10 cellular contexts compared by ENCODE assay signal in the genomic region with DNA sequence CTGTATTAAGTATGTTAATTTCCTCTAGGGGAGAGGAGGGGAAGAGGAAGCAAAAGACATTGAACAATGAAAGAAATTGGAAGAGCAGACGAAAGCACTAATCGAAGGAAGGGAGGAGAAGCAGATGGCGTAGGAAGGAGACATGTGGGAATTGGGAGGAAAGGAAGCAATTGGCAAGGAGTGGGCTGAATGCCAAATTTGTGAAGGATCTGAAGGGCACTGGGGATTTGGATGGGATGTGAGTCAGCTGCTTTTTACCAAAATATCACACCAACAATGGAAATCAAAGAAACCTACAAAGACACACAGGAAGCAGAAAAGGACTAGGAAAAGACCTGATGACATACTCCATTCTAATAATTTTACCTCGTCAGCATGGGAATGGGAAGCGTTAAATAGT.
DNase-seq lines count a peak whose midpoint lies in the region; ATAC-seq and TF ChIP-seq lines count a peak whose summit lies in the region.
"Had no signal": no experiment of that assay in that cellular context is flagged by ENCODE, and none has a peak within 500 bp of the region (broad histone marks: within the 10 kb centered on the region; RNA-seq: fewer than 3 reads in every experiment).

No MANE protein-coding gene starts in this region.

- no peaks in the 10 kb centered on the region for H3K27me3 ChIP-seq in IMR-90 (ENCODE audit: control insufficient read depth, insufficient read depth, low read length)
- H3K27me3 ChIP-seq in adrenal gland = no peaks in the 10 kb centered on the region
- H3K27me3 ChIP-seq in right cardiac atrium (ENCODE audit: control insufficient read depth, insufficient read depth) = no peaks in the 10 kb centered on the region
- H3K27me3 ChIP-seq in left lung = no peaks in the 10 kb centered on the region

- no peaks in the 10 kb centered on the region for H3K36me3 ChIP-seq in IMR-90 (ENCODE audit: control insufficient read depth, insufficient read depth, low read length)
- no peaks in the 10 kb centered on the region for H3K36me3 ChIP-seq in adrenal gland (replicated peaks in 1 of 2)
- no peaks in the 10 kb centered on the region for H3K36me3 ChIP-seq in left lung

- H3K9ac ChIP-seq in IMR-90 (ENCODE audit: low read depth, low read length) = no peak overlapping the region

- H2BK5ac ChIP-seq in IMR-90 (ENCODE audit: low read depth, low read length, poor library complexity, severe bottlenecking) = no peak overlapping the region

- peak overlapping the region; percentile 51; the same call in 1 of the 2 replicates for H3K23ac ChIP-seq in IMR-90 (ENCODE audit: low read depth, low read length)

- no peak overlapping the region for H2AFZ ChIP-seq in IMR-90 (replicated peaks; ENCODE audit: low read length, poor library complexity)

- H2BK15ac ChIP-seq in IMR-90 (ENCODE audit: low read depth, low read length) = no peak overlapping the region; the same call in 2 of the 3 replicates

- H3K56ac ChIP-seq in IMR-90 (ENCODE audit: extremely low read depth, insufficient read depth, low read length) = no peak overlapping the region

- H3K4me3 ChIP-seq in IMR-90 (ENCODE audit: insufficient read depth, low read depth, low read length) (no peak overlapping the region), adrenal gland (no peak overlapping the region), right cardiac atrium (ENCODE audit: low read length) (no peak overlapping the region), left lung (no peak overlapping the region)
- H3K4me3 ChIP-seq: skin epidermis had no signal

- H4K5ac ChIP-seq in IMR-90 (ENCODE audit: low read depth, low read length) = no peak overlapping the region

- CTCF ChIA-PET in IMR-90 (lab: Yijun Ruan, JAX) = interaction anchor here (0.6 kb wide), 1 partner anchor 16 kb away, joined by 3 read pairs; no protein-coding TSS in a partner anchor

- H2AK9ac ChIP-seq in IMR-90 (replicated peaks; ENCODE audit: low read depth, low read length, poor library complexity) = no peak overlapping the region

- H2BK20ac ChIP-seq in IMR-90 (ENCODE audit: low read depth, low read length) = no peak overlapping the region

- DNase-seq in AG08395 (ENCODE audit: low spot score) (peak; percentile 2), IMR-90 (no peak), adrenal gland (peak in 5 of 7 donors; percentile 14 to 32 (median 31)), right cardiac atrium (no peak), globus pallidus (ENCODE audit: low spot score) (no peak), left lung (no peak), NCI-H1048 (lab: John Stamatoyannopoulos, UW) (no peak)
- DNase-seq: NCI-H1694 treated with DMSO at 0.1 percent for 48 hours had no signal

- intact Hi-C loops in IMR-90 (cut with micrococcal nuclease) = no loop called here
- intact Hi-C loops in adrenal gland (cut with DNase I) = no loop called here
- intact Hi-C loops in right cardiac atrium (cut with DNase I) = no loop called here
- intact Hi-C loops in left lung (cut with DNase I) = no loop called here

- no peaks in the 10 kb centered on the region for H3K9me1 ChIP-seq in IMR-90 (ENCODE audit: insufficient read depth, low read length)

- H3K79me1 ChIP-seq in IMR-90 (ENCODE audit: low read depth in 1 of 2, low read length in 2 of 2) = no peaks in the 10 kb centered on the region; a peak in 1 of 4 replicates

- no peaks in the 10 kb centered on the region for H4K20me1 ChIP-seq in IMR-90 (ENCODE audit: insufficient read depth, low read length)

- BruUV-seq in IMR-90 (replicated peaks; lab: Mats Ljungman, UMichigan) = no TSS peak

- no peak overlapping the region for H3K4ac ChIP-seq in IMR-90 (ENCODE audit: low read depth, low read length)

- H3K18ac ChIP-seq in IMR-90 (ENCODE audit: low read depth, low read length) = no peak overlapping the region

- H3K27ac ChIP-seq in IMR-90 (ENCODE audit: insufficient read depth, low read length) = no peak overlapping the region
- H3K27ac ChIP-seq in adrenal gland = no peak overlapping the region
- no peak overlapping the region for H3K27ac ChIP-seq in right cardiac atrium (ENCODE audit: low read length)
- no peak overlapping the region for H3K27ac ChIP-seq in left lung

- H3K9me3 ChIP-seq in IMR-90 (ENCODE audit: control insufficient read depth, insufficient read depth, low read length) = no peaks in the 10 kb centered on the region
- no peaks in the 10 kb centered on the region for H3K9me3 ChIP-seq in adrenal gland (replicated peaks in 1 of 3)
- no peaks in the 10 kb centered on the region for H3K9me3 ChIP-seq in right cardiac atrium (ENCODE audit: control insufficient read depth, low read length)
- no peaks in the 10 kb centered on the region for H3K9me3 ChIP-seq in left lung

- ATAC-seq in IMR-90 (ENCODE audit: low read depth) (no peak), right cardiac atrium (peak; percentile 52 to 56), HG03439 (IDR thresholded peaks at IDR 0.05; ENCODE audit: unreplicated experiment) (no peak), left lung (no peak)

- no peak overlapping the region for H4K91ac ChIP-seq in IMR-90 (ENCODE audit: insufficient read depth, low read depth, low read length)

- no CpG with 5 or more reads among the region's 5 CpGs for WGBS in IMR-90 (ENCODE audit: extremely low coverage in 2 of 2, insufficient read length in 1 of 2), 2 experiments
- WGBS in adrenal gland, 4 donors = 55 to 66% (median 58%) methylated on average over 5 of the region's 5 CpGs
- 54% methylated on average over 5 of the region's 5 CpGs for WGBS in right cardiac atrium

- no peak overlapping the region for H2AK5ac ChIP-seq in IMR-90 (ENCODE audit: low read depth, low read length)

- TF ChIP-seq CTCF in IMR-90 (conservative IDR thresholded peaks at IDR 0.05; ENCODE audit: low read depth, low read length) = no peak
- TF ChIP-seq CTCF in adrenal gland (IDR thresholded peaks at IDR 0.05) = no peak
- TF ChIP-seq CTCF in left lung (IDR thresholded peaks at IDR 0.05) = no peak

- H4K8ac ChIP-seq in IMR-90 (ENCODE audit: low read depth in 2 of 2, low read length in 2 of 2) = no peak overlapping the region

- TF ChIP-seq RAD21 in IMR-90 (IDR thresholded peaks at IDR 0.05; ENCODE audit: low read length) = no peak

- no peak overlapping the region for H2BK120ac ChIP-seq in IMR-90 (ENCODE audit: low read depth, low read length)

- dilution Hi-C loops in IMR-90 (cut with HindIII; ENCODE audit: low sequenced_read_pairs, unreplicated experiment) = no loop called here

- no peak for TF ChIP-seq POLR2A in IMR-90 (IDR thresholded peaks at IDR 0.05; ENCODE audit: low read depth, low read length)
- TF ChIP-seq POLR2A in adrenal gland (IDR thresholded peaks at IDR 0.05) = no peak

- H3K4me1 ChIP-seq in IMR-90 (ENCODE audit: control insufficient read depth, insufficient read depth, low read length) (peaks cover 1% of the 10 kb centered on the region; the same call in 1 of the 2 replicates), adrenal gland (replicated peaks in 1 of 2) (peaks cover 0 to 5% of the 10 kb centered on the region in 2 donors), right cardiac atrium (ENCODE audit: control insufficient read depth, insufficient read depth, low read length) (no peaks in the 10 kb centered on the region), left lung (no peaks in the 10 kb centered on the region)

- POLR2A ChIA-PET in IMR-90 (lab: Charles Lee; ENCODE audit: unreplicated experiment) = no interaction called here

- no peak overlapping the region for H3K4me2 ChIP-seq in IMR-90 (ENCODE audit: low read depth, low read length)

- H3K14ac ChIP-seq in IMR-90 (replicated peaks; ENCODE audit: low read depth, low read length) = no peak overlapping the region

- in situ Hi-C loops in IMR-90 (cut with MboI; ENCODE audit: low sequenced_read_pairs) = no loop called here

TF ChIP-seq in IMR-90, 13 proteins besides CTCF, POLR2A, EP300 and RAD21:
- TF ChIP-seq CHD1 (IDR thresholded peaks at IDR 0.05; ENCODE audit: low read depth, low read length) (no peak), RFX5 (IDR thresholded peaks at IDR 0.05; ENCODE audit: low read depth, low read length) (no peak), MAFK (IDR thresholded peaks at IDR 0.05; ENCODE audit: low read depth, low read length) (no peak), MAZ (IDR thresholded peaks at IDR 0.05; ENCODE audit: borderline replicate concordance, low read depth, low read length) (no peak), FOS (IDR thresholded peaks at IDR 0.05; ENCODE audit: low read depth, low read length) (no peak), SMC3 (IDR thresholded peaks at IDR 0.05; ENCODE audit: low read depth, low read length) (no peak), MXI1 (IDR thresholded peaks at IDR 0.05; ENCODE audit: borderline replicate concordance, low read depth, low read length) (no peak), BHLHE40 (IDR thresholded peaks at IDR 0.05; ENCODE audit: low read depth, low read length) (no peak), USF2 (IDR thresholded peaks at IDR 0.05; ENCODE audit: low read depth, low read length) (no peak), NFE2L2 (IDR thresholded peaks at IDR 0.05; ENCODE audit: low read depth, low read length) (no peak), RCOR1 (IDR thresholded peaks at IDR 0.05; ENCODE audit: insufficient replicate concordance, low read length) (no peak), CEBPB (IDR thresholded peaks at IDR 0.05; ENCODE audit: low read depth, low read length) (no peak), ELK1 (IDR thresholded peaks at IDR 0.05; ENCODE audit: borderline replicate concordance, low read depth, low read length) (no peak)

Comparison
In these comparisons a context has a peak if more than half of its experiments do, and no peak if none do; other contexts are left out.
1. DNase-seq: peak in AG08395 (single experiment) and adrenal gland (5 of 7); none in IMR-90 (single experiment), right cardiac atrium (0 of 3), globus pallidus (single experiment), left lung (0 of 2) and NCI-H1048 (single experiment).
2. ATAC-seq: peak in right cardiac atrium (2 of 2); none in IMR-90 (single experiment), HG03439 (single experiment) and left lung (single experiment).